ENCODE assay signal across 20 cellular contexts in genomic region chr6:88561034-88561973, GRCh38.
DNase-seq lines count a peak whose midpoint lies in the region; ATAC-seq and TF ChIP-seq lines count a peak whose summit lies in the region.
"Had no signal": no experiment of that assay in that cellular context is flagged by ENCODE, and none has a peak within 500 bp of the region (broad histone marks: within the 10 kb centered on the region; RNA-seq: fewer than 3 reads in every experiment).

No MANE protein-coding gene starts in this region.

- H3K36me3 Mint-ChIP-seq in stimulated activated naive CD8-positive, alpha-beta T cell treated with anti-CD3 and anti-CD28 coated beads, Interleukin-15, Interleukin-2, amounts not matched to agents 100 ng/mL and 50 ng/mL, for 24 hours (ENCODE audit: low read depth), result no peaks in the 10 kb centered on the region

- no peak for DNase-seq in stimulated activated naive CD8-positive, alpha-beta T cell treated with anti-CD3 and anti-CD28 coated beads, Interleukin-15, Interleukin-2, amounts not matched to agents 100 U/mL and 50 U/mL, for 24 hours
- DNase-seq in KBM-7 (peak; percentile 89), cerebellum (ENCODE audit: low spot score) (peak; percentile 41), mucosa of descending colon (no peak), spleen (no peak), EL (no peak)
- DNase-seq in activated CD4-positive, CD25-positive, alpha-beta regulatory T cell treated with anti-CD3 and anti-CD28 coated beads, Interleukin-2, amount 50 U/mL, for 72 hours, result no peak
- DNase-seq: activated B cell treated with CpG ODN at 0.5 μM for 24 hours; activated CD4-positive, alpha-beta memory T cell treated with anti-CD3 and anti-CD28 coated beads, Interleukin-2, amount 10 ng/mL, durations not matched to agents 7 days and 5 days; activated naive CD4-positive, alpha-beta T cell treated with Interleukin-2 at 50 U/mL for 16 hours; central memory CD4-positive, alpha-beta T cell; foreskin melanocyte; islet precursor cell; lower lobe of right lung; NCI-H1930; T-helper 2 cell had no signal

- H3K27ac ChIP-seq in spleen, result no peak overlapping the region
- H3K27ac ChIP-seq: A549, lower lobe of right lung, SK-N-MC had no signal

- H3K4me1 Mint-ChIP-seq in stimulated activated naive CD8-positive, alpha-beta T cell treated with anti-CD3 and anti-CD28 coated beads, Interleukin-15, Interleukin-2, amounts not matched to agents 100 ng/mL and 50 ng/mL, for 24 hours (ENCODE audit: low read depth), result no peaks in the 10 kb centered on the region
- H3K4me1 Mint-ChIP-seq: activated CD4-positive, alpha-beta memory T cell treated with anti-CD3 and anti-CD28 coated beads, Interleukin-2, amount 10 ng/mL, durations not matched to agents 7 days and 5 days had no signal

- no peak for TF ChIP-seq CTCF in mucosa of descending colon (IDR thresholded peaks at IDR 0.05)
- no peak for TF ChIP-seq CTCF in spleen (IDR thresholded peaks at IDR 0.05 in 8 of 11, conservative IDR thresholded peaks at IDR 0.05 in 3 of 11)

- H3K27me3 Mint-ChIP-seq in stimulated activated naive CD8-positive, alpha-beta T cell treated with anti-CD3 and anti-CD28 coated beads, Interleukin-15, Interleukin-2, amounts not matched to agents 100 ng/mL and 50 ng/mL, for 24 hours, result no peaks in the 10 kb centered on the region
- H3K27me3 Mint-ChIP-seq: activated B cell treated with CpG ODN at 0.5 μM for 24 hours; activated CD4-positive, alpha-beta memory T cell treated with anti-CD3 and anti-CD28 coated beads, Interleukin-2, amount 10 ng/mL, durations not matched to agents 7 days and 5 days had no signal

- no peaks in the 10 kb centered on the region for H3K9me3 Mint-ChIP-seq in stimulated activated naive CD8-positive, alpha-beta T cell treated with anti-CD3 and anti-CD28 coated beads, Interleukin-15, Interleukin-2, amounts not matched to agents 100 ng/mL and 50 ng/mL, for 24 hours
- H3K9me3 Mint-ChIP-seq: activated B cell treated with CpG ODN at 0.5 μM for 24 hours; activated CD4-positive, alpha-beta memory T cell treated with anti-CD3 and anti-CD28 coated beads, Interleukin-2, amount 10 ng/mL, durations not matched to agents 7 days and 5 days had no signal

- H3K4me3 ChIP-seq in mucosa of descending colon (no peak overlapping the region), spleen (no peak overlapping the region)
- H3K4me3 ChIP-seq: A549, lower lobe of right lung, SK-N-MC had no signal

- intact Hi-C loops in mucosa of descending colon (cut with DNase I, micrococcal nuclease), result no loop called here
- intact Hi-C loops in spleen (cut with DNase I; ENCODE audit: low total_unique reads), result no loop called here

- no peaks in the 10 kb centered on the region for H3K27me3 ChIP-seq in spleen (replicated peaks in 1 of 7)

- no peaks in the 10 kb centered on the region for H3K4me1 ChIP-seq in mucosa of descending colon (ENCODE audit: low read depth)
- H3K4me1 ChIP-seq in spleen, result no peaks in the 10 kb centered on the region
- H3K4me1 ChIP-seq: A549, lower lobe of right lung had no signal

- in situ Hi-C loops in KBM-7 (cut with MboI; ENCODE audit: low pct_unique_long_range_greater_than_20kb, low sequenced_read_pairs), result no loop called here

- no peak for ATAC-seq in stimulated activated naive CD8-positive, alpha-beta T cell treated with anti-CD3 and anti-CD28 coated beads, Interleukin-15, Interleukin-2, amounts not matched to agents 100 U/mL and 50 U/mL, for 24 hours
- no peak for ATAC-seq in mucosa of descending colon
- ATAC-seq: A549, lower lobe of right lung, right cardiac atrium had no signal

- H3K27ac Mint-ChIP-seq in stimulated activated naive CD8-positive, alpha-beta T cell treated with anti-CD3 and anti-CD28 coated beads, Interleukin-15, Interleukin-2, amounts not matched to agents 100 ng/mL and 50 ng/mL, for 24 hours, result peak overlapping the region; percentile 45
- H3K27ac Mint-ChIP-seq: activated B cell treated with CpG ODN at 0.5 μM for 24 hours; activated CD4-positive, alpha-beta memory T cell treated with anti-CD3 and anti-CD28 coated beads, Interleukin-2, amount 10 ng/mL, durations not matched to agents 7 days and 5 days had no signal

- H3K9me3 ChIP-seq in mucosa of descending colon (no peaks in the 10 kb centered on the region), spleen (no peaks in the 10 kb centered on the region)
- H3K9me3 ChIP-seq: A549, lower lobe of right lung had no signal

- TF ChIP-seq POLR2A in spleen (IDR thresholded peaks at IDR 0.05), result no peak

- H3K36me3 ChIP-seq in mucosa of descending colon (ENCODE audit: low read depth) (no peaks in the 10 kb centered on the region), spleen (no peaks in the 10 kb centered on the region)
- H3K36me3 ChIP-seq: lower lobe of right lung had no signal

- H3K4me3 Mint-ChIP-seq in stimulated activated naive CD8-positive, alpha-beta T cell treated with anti-CD3 and anti-CD28 coated beads, Interleukin-15, Interleukin-2, amounts not matched to agents 100 ng/mL and 50 ng/mL, for 24 hours, result no peak overlapping the region
- H3K4me3 Mint-ChIP-seq: activated B cell treated with CpG ODN at 0.5 μM for 24 hours; activated CD4-positive, alpha-beta memory T cell treated with anti-CD3 and anti-CD28 coated beads, Interleukin-2, amount 10 ng/mL, durations not matched to agents 7 days and 5 days had no signal

- WGBS in spleen, 5 donors, result 27 to 35% (median 30%) methylated on average over 10 of the region's 10 CpGs

Comparison
In these comparisons a context has a peak if more than half of its experiments do, and no peak if none do; other contexts are left out.
1. DNase-seq: peak in KBM-7 (single experiment) and cerebellum (single experiment); none in stimulated activated naive CD8-positive, alpha-beta T cell treated with anti-CD3 and anti-CD28 coated beads, Interleukin-15, Interleukin-2, amounts not matched to agents 100 U/mL and 50 U/mL, for 24 hours (single experiment), activated CD4-positive, CD25-positive, alpha-beta regulatory T cell treated with anti-CD3 and anti-CD28 coated beads, Interleukin-2, amount 50 U/mL, for 72 hours (single experiment), mucosa of descending colon (0 of 3), spleen (single experiment) and EL (single experiment).